ENCODE assay signal across 20 cellular contexts in genomic region chr2:193668557-193669323, GRCh38.
A peak's percentile ranks its signal among the peaks of the same experiment; 100 is the strongest.
DNase-seq lines count a peak whose midpoint lies in the region; ATAC-seq, FAIRE-seq and TF ChIP-seq lines count a peak whose summit lies in the region.
"Had no signal": no experiment of that assay in that cellular context is flagged by ENCODE, and none has a peak within 500 bp of the region (broad histone marks: within the 10 kb centered on the region; RNA-seq: fewer than 3 reads in every experiment).

No MANE protein-coding gene starts in this region.

- POLR2A ChIA-PET in PC-9 (lab: Charles Lee; ENCODE audit: unreplicated experiment) = no interaction called here

- no peaks in the 10 kb centered on the region for H3K9me2 ChIP-seq in PC-9 (ENCODE audit: insufficient read depth)

- CTCF ChIA-PET in PC-9 (lab: Charles Lee) = no interaction called here

- intact Hi-C loops in PC-9 (cut with micrococcal nuclease; ENCODE audit: unreplicated experiment) (no loop called here), kidney (cut with DNase I) (no loop called here), left colon (cut with DNase I, micrococcal nuclease) (no loop called here)

- no peak for FAIRE-seq in kidney (lab: Jason Lieb, UNC)

- peak overlapping the region; percentile 67 for H2AFZ ChIP-seq in OCI-LY3 (ENCODE audit: low read depth, low read length)
- no peak overlapping the region for H2AFZ ChIP-seq in PC-9

- H3K79me2 ChIP-seq in OCI-LY3 (ENCODE audit: low read length) (no peaks in the 10 kb centered on the region), PC-9 (ENCODE audit: low read depth) (no peaks in the 10 kb centered on the region)

- H3F3A ChIP-seq in PC-9 (ENCODE audit: insufficient read depth, low read depth) = no peaks in the 10 kb centered on the region

- H3K4me1 ChIP-seq in OCI-LY3 (ENCODE audit: low read length) (no peaks in the 10 kb centered on the region), PC-9 (replicated peaks; ENCODE audit: insufficient read depth) (no peaks in the 10 kb centered on the region), kidney (ENCODE audit: control insufficient read depth in 1 of 2, insufficient read depth in 1 of 2, low read depth in 1 of 2, low read length in 2 of 2) (no peaks in the 10 kb centered on the region)
- H3K4me1 ChIP-seq: body of pancreas, vagina had no signal

- DNase-seq in GM20000 (ENCODE audit: low spot score) = peak; percentile 22
- DNase-seq in activated CD8-positive, alpha-beta memory T cell treated with anti-CD3 and anti-CD28 coated beads for 24 hours = no peak
- no peak for DNase-seq in PC-9
- DNase-seq in kidney = no peak
- no peak for DNase-seq in left colon
- DNase-seq: activated CD4-positive, alpha-beta T cell treated with anti-CD3 and anti-CD28 coated beads, Interleukin-2, amount 10 ng/mL, durations not matched to agents 24 days and 14 days; activated naive CD4-positive, alpha-beta T cell treated with anti-CD3 and anti-CD28 coated beads, Interleukin-2, amount 50 U/mL, for 16 hours; body of pancreas; EL; erythroblast; mammary epithelial cell; NCI-H2171 treated with DMSO at 0.1 percent for 48 hours; NCI-H774; nephron progenitor cell; Right ventricle myocardium superior; stimulated activated CD4-positive, alpha-beta T cell treated with anti-CD3 and anti-CD28 coated beads, Interleukin-15, amount 100 ng/mL, for 24 hours had no signal

- ATAC-seq in GM18517 (IDR thresholded peaks at IDR 0.05; ENCODE audit: unreplicated experiment) = peak; percentile 80
- peak; percentile 63 for ATAC-seq in HG03139 (IDR thresholded peaks at IDR 0.05; ENCODE audit: unreplicated experiment)
- ATAC-seq in left colon = no peak
- ATAC-seq: body of pancreas had no signal

- H3K27ac ChIP-seq in OCI-LY3 (ENCODE audit: low read length) = no peak overlapping the region
- no peak overlapping the region for H3K27ac ChIP-seq in PC-9
- H3K27ac ChIP-seq in kidney (ENCODE audit: low read depth in 2 of 2, low read length in 2 of 2) = no peak overlapping the region
- H3K27ac ChIP-seq: body of pancreas, vagina had no signal

- H3K9ac ChIP-seq in OCI-LY3 (ENCODE audit: low read length) (no peak overlapping the region), kidney (ENCODE audit: low read length in 2 of 2) (no peak overlapping the region)

- no peak for TF ChIP-seq CTCF in GM20000 (IDR thresholded peaks at IDR 0.05; ENCODE audit: extremely low read depth, missing control alignments)
- no peak for TF ChIP-seq CTCF in OCI-LY3 (IDR thresholded peaks at IDR 0.05; ENCODE audit: low read depth, low read length)
- TF ChIP-seq CTCF in PC-9 (conservative IDR thresholded peaks at IDR 0.05) = no peak
- TF ChIP-seq CTCF in kidney (IDR thresholded peaks at IDR 0.05; ENCODE audit: borderline replicate concordance, extremely low read depth, insufficient read depth) = no peak

- no peak overlapping the region for H3K4me2 ChIP-seq in OCI-LY3 (ENCODE audit: low read length)
- no peak overlapping the region for H3K4me2 ChIP-seq in PC-9

- no TSS peak for BruUV-seq in PC-9 (replicated peaks; lab: Mats Ljungman, UMichigan)

- no peaks in the 10 kb centered on the region for H3K27me3 ChIP-seq in OCI-LY3 (ENCODE audit: low read depth, low read length)
- no peaks in the 10 kb centered on the region for H3K27me3 ChIP-seq in PC-9 (ENCODE audit: insufficient read depth, low read depth)
- H3K27me3 ChIP-seq: body of pancreas, vagina had no signal

- H3K9me3 ChIP-seq in OCI-LY3 (ENCODE audit: insufficient read depth, low read length) = no peaks in the 10 kb centered on the region
- H3K9me3 ChIP-seq in PC-9 (ENCODE audit: insufficient read depth, low read depth) = no peaks in the 10 kb centered on the region
- H3K9me3 ChIP-seq in kidney (ENCODE audit: control insufficient read depth in 1 of 2, low read length in 2 of 2) = peaks cover 0 to 3% of the 10 kb centered on the region in 2 donors
- H3K9me3 ChIP-seq: body of pancreas, vagina had no signal

- H4K20me1 ChIP-seq in OCI-LY3 (ENCODE audit: insufficient read depth, low read length) (no peaks in the 10 kb centered on the region), PC-9 (ENCODE audit: insufficient read depth) (no peaks in the 10 kb centered on the region)

- H3K36me3 ChIP-seq in OCI-LY3 (replicated peaks; ENCODE audit: low read depth, low read length) (no peaks in the 10 kb centered on the region), PC-9 (ENCODE audit: low read depth) (no peaks in the 10 kb centered on the region), kidney (ENCODE audit: control insufficient read depth in 1 of 2, insufficient read depth in 2 of 2, low read length in 2 of 2) (no peaks in the 10 kb centered on the region)
- H3K36me3 ChIP-seq: vagina had no signal

- H3K4me3 ChIP-seq in OCI-LY3 (ENCODE audit: low read length) (no peak overlapping the region), PC-9 (no peak overlapping the region), kidney (ENCODE audit: low read length in 2 of 2) (no peak overlapping the region)
- H3K4me3 ChIP-seq: body of pancreas, vagina had no signal
